In genomic region chr3:189340680-189341460, GRCh38 we compare ENCODE assay signal across 10 cellular contexts.
A peak's percentile ranks its signal among the peaks of the same experiment; 100 is the strongest.
DNase-seq lines count a peak whose midpoint lies in the region; ATAC-seq, FAIRE-seq and TF ChIP-seq lines count a peak whose summit lies in the region.
"Had no signal": no experiment of that assay in that cellular context is flagged by ENCODE, and none has a peak within 500 bp of the region (broad histone marks: within the 10 kb centered on the region; RNA-seq: fewer than 3 reads in every experiment).

No MANE protein-coding gene starts in this region.

- H4K5ac ChIP-seq in H9 (ENCODE audit: insufficient read length, low read depth, low read length), result no peak overlapping the region

- H3K14ac ChIP-seq in H9 (ENCODE audit: insufficient read depth, low read length), result no peak overlapping the region

- H2BK5ac ChIP-seq in H9 (ENCODE audit: insufficient read length, low read length), result no peak overlapping the region

- no peaks in the 10 kb centered on the region for H3K27me3 ChIP-seq in H9 (ENCODE audit: insufficient read depth, low read length)
- H3K27me3 ChIP-seq in HepG2 (ENCODE audit: control insufficient read depth in 1 of 2, insufficient read depth in 2 of 2, low read length in 2 of 2), result no peaks in the 10 kb centered on the region
- H3K27me3 ChIP-seq in transverse colon, result no peaks in the 10 kb centered on the region
- H3K27me3 ChIP-seq: SJCRH30, upper lobe of left lung had no signal

- no peak overlapping the region for H3K56ac ChIP-seq in H9 (ENCODE audit: insufficient read length, low read depth, low read length)

- CTCF ChIA-PET in HepG2 (lab: Yijun Ruan, JAX; ENCODE audit: low intra/inter-chr PET ratio, low total read pairs), result no interaction called here

- BruUV-seq in HepG2 (replicated peaks; lab: Mats Ljungman, UMichigan), result no TSS peak

- H3K9me3 ChIP-seq in H9 (ENCODE audit: control insufficient read depth, low read depth, low read length) (no peaks in the 10 kb centered on the region), HepG2 (ENCODE audit: low read length) (no peaks in the 10 kb centered on the region), transverse colon (no peaks in the 10 kb centered on the region)
- H3K9me3 ChIP-seq: SJCRH30, upper lobe of left lung had no signal

- no peak overlapping the region for H3K23ac ChIP-seq in H9 (ENCODE audit: insufficient read length, low read depth, low read length)

- POLR2A ChIA-PET in HepG2 (lab: Yijun Ruan, JAX), result no interaction called here

- no peak overlapping the region for H4K8ac ChIP-seq in H9 (replicated peaks; ENCODE audit: insufficient read length, low read depth, low read length)

- WGBS in H9 (ENCODE audit: extremely low coverage, insufficient read length, low lambda C conversion rate), result no CpG with 5 or more reads among the region's 7 CpGs
- WGBS in HepG2 (ENCODE audit: low lambda C conversion rate), result 40% methylated on average over 7 of the region's 7 CpGs
- 77 to 100% methylated on average over 2 to 7 of the region's 7 CpGs for WGBS in transverse colon (ENCODE audit: low coverage in 1 of 2), 2 donors

- no peaks in the 10 kb centered on the region for H4K20me1 ChIP-seq in H9 (ENCODE audit: control insufficient read depth, insufficient read depth, insufficient read length)
- H4K20me1 ChIP-seq in HepG2 (ENCODE audit: insufficient read depth, low read length), result no peaks in the 10 kb centered on the region

- in situ Hi-C loops in HepG2 (cut with HindIII; ENCODE audit: extremely low pct_ligation_motif_present, low pct_unique_long_range_greater_than_20kb), result no loop called here
- in situ Hi-C loops in transverse colon (cut with MboI; ENCODE audit: low pct_ligation_motif_present in 1 of 4, low pct_unique_long_range_greater_than_20kb in 1 of 4, low sequenced_read_pairs in 3 of 4), result no loop called here

- no peak overlapping the region for H3T11ph ChIP-seq in H9 (ENCODE audit: low read length)

- no peak overlapping the region for H2AK5ac ChIP-seq in H9 (ENCODE audit: insufficient read length, low read length)

- no peak overlapping the region for H3K4me3 Mint-ChIP-seq in H9
- H3K4me3 Mint-ChIP-seq in activated naive CD8-positive, alpha-beta T cell treated with anti-CD3 and anti-CD28 coated beads, Interleukin-2, amount 50 U/mL, for 24 hours, result no peak overlapping the region

- TF ChIP-seq RAD21 in HepG2 (CRISPR knock-in tag; IDR thresholded peaks at IDR 0.05), result no peak

- TF ChIP-seq POLR2A in HepG2 (IDR thresholded peaks at IDR 0.05; ENCODE audit: insufficient read depth in 1 of 2, low read depth in 2 of 2, low read length in 2 of 2) (no peak), transverse colon (IDR thresholded peaks at IDR 0.05) (no peak)

- ATAC-seq in activated naive CD8-positive, alpha-beta T cell treated with anti-CD3 and anti-CD28 coated beads, Interleukin-2, amount 50 U/mL, for 24 hours, result no peak
- ATAC-seq in HepG2 (peak; percentile 49; the same call in 1 of the 3 replicates), HG03280 (IDR thresholded peaks at IDR 0.05; ENCODE audit: unreplicated experiment) (no peak)
- no peak for ATAC-seq in activated CD4-positive, CD25-positive, alpha-beta regulatory T cell treated with anti-CD3 and anti-CD28 coated beads, Interleukin-2, amount 50 U/mL, for 24 hours

- H3K18ac ChIP-seq in H9 (ENCODE audit: insufficient read length, low read depth, low read length), result no peak overlapping the region

- intact Hi-C loops in HepG2 (cut with micrococcal nuclease; ENCODE audit: unreplicated experiment), result no loop called here
- intact Hi-C loops in transverse colon (cut with DNase I; ENCODE audit: low total_unique reads), result no loop called here

- no peak overlapping the region for H2BK20ac ChIP-seq in H9 (ENCODE audit: low read depth, low read length, poor library complexity, severe bottlenecking)

- H3K4me1 ChIP-seq in H9 (ENCODE audit: insufficient read depth, low read length) (no peaks in the 10 kb centered on the region), HepG2 (ENCODE audit: insufficient read depth, low read length) (no peaks in the 10 kb centered on the region), transverse colon (no peaks in the 10 kb centered on the region)
- H3K4me1 ChIP-seq: upper lobe of left lung had no signal

- H3K23me2 ChIP-seq in H9 (ENCODE audit: insufficient read length, low read depth, low read length, poor library complexity, severe bottlenecking), result no peaks in the 10 kb centered on the region

- peak; percentile 64 for TF ChIP-seq CTCF in H9 (conservative IDR thresholded peaks at IDR 0.05)
- peak; percentile 59 for TF ChIP-seq CTCF in HepG2 (CRISPR knock-in tag; IDR thresholded peaks at IDR 0.05)
- TF ChIP-seq CTCF in transverse colon (IDR thresholded peaks at IDR 0.05), result peak in 1 of 5 experiments; percentile 13

- H3K4me3 ChIP-seq in HepG2 (replicated peaks in 1 of 3; ENCODE audit: insufficient read depth in 1 of 3, low read depth in 2 of 3, low read length in 3 of 3) (no peak overlapping the region), transverse colon (no peak overlapping the region)
- H3K4me3 ChIP-seq: SJCRH30, upper lobe of left lung had no signal

- H3K79me1 ChIP-seq in H9 (ENCODE audit: insufficient read depth, low read depth, low read length, poor library complexity, severe bottlenecking), result no peaks in the 10 kb centered on the region

- no peak overlapping the region for H2BK120ac ChIP-seq in H9 (ENCODE audit: low read depth, low read length, poor library complexity, severe bottlenecking)

- no peak overlapping the region for H3K27ac Mint-ChIP-seq in H9
- H3K27ac Mint-ChIP-seq in activated naive CD8-positive, alpha-beta T cell treated with anti-CD3 and anti-CD28 coated beads, Interleukin-2, amount 50 U/mL, for 24 hours, result no peak overlapping the region

- H3K9ac ChIP-seq in H9 (ENCODE audit: extremely low read depth, insufficient read length, low read length), result no peak overlapping the region
- H3K9ac ChIP-seq in HepG2 (ENCODE audit: insufficient read depth, low read depth, low read length), result no peak overlapping the region

- peaks cover 3 to 5% of the 10 kb centered on the region in 2 experiments; a peak in 2 of 4 replicates for H3K4me1 Mint-ChIP-seq in H9
- peaks cover 6% of the 10 kb centered on the region for H3K4me1 Mint-ChIP-seq in activated naive CD8-positive, alpha-beta T cell treated with anti-CD3 and anti-CD28 coated beads, Interleukin-2, amount 50 U/mL, for 24 hours

- H2BK12ac ChIP-seq in H9 (ENCODE audit: insufficient read length, low read depth, low read length), result no peak overlapping the region

- no peak for FAIRE-seq in HepG2 (lab: Jason Lieb, UNC)

- H3K4ac ChIP-seq in H9 (ENCODE audit: low read depth, low read length), result no peak overlapping the region

- DNase-seq in Daoy (ENCODE audit: low read depth) (peak; percentile 37), H9 (peak; percentile 46), HepG2 (ENCODE audit: low spot score) (peak; percentile 24), transverse colon (no peak)
- DNase-seq in activated naive CD8-positive, alpha-beta T cell treated with anti-CD3 and anti-CD28 coated beads, Interleukin-2, amount 50 U/mL, for 24 hours, result peak; percentile 27
- DNase-seq: activated T-cell treated with anti-CD3 and anti-CD28 coated beads for 4 hours, upper lobe of left lung had no signal

- H3K36me3 ChIP-seq in HepG2 (replicated peaks in 1 of 2; ENCODE audit: control insufficient read depth in 1 of 2, insufficient read depth in 2 of 2, low read length in 2 of 2), result no peaks in the 10 kb centered on the region
- no peaks in the 10 kb centered on the region for H3K36me3 ChIP-seq in transverse colon
- H3K36me3 ChIP-seq: SJCRH30, upper lobe of left lung had no signal

- 0 out of 2 replicates have a peak, but pooled peaks cover 1% of the 10 kb centered on the region for H3K27me3 Mint-ChIP-seq in H9 (ENCODE audit: low read depth)
- no peaks in the 10 kb centered on the region for H3K27me3 Mint-ChIP-seq in activated naive CD8-positive, alpha-beta T cell treated with anti-CD3 and anti-CD28 coated beads, Interleukin-2, amount 50 U/mL, for 24 hours

- H3K27ac ChIP-seq in H9 (ENCODE audit: insufficient read length, low read depth, low read length) (no peak overlapping the region), HepG2 (ENCODE audit: extremely low read length, insufficient read depth, low read length) (no peak overlapping the region), transverse colon (no peak overlapping the region)
- H3K27ac ChIP-seq: SJCRH30, upper lobe of left lung had no signal

- no peak overlapping the region for H4K91ac ChIP-seq in H9 (ENCODE audit: insufficient read length, low read depth, low read length)

- no peaks in the 10 kb centered on the region for H3K36me3 Mint-ChIP-seq in H9 (ENCODE audit: insufficient read depth in 1 of 3, low read depth in 3 of 3)
- no peaks in the 10 kb centered on the region for H3K36me3 Mint-ChIP-seq in activated naive CD8-positive, alpha-beta T cell treated with anti-CD3 and anti-CD28 coated beads, Interleukin-2, amount 50 U/mL, for 24 hours (ENCODE audit: low read depth)

- no peaks in the 10 kb centered on the region for H3K9me3 Mint-ChIP-seq in H9
- H3K9me3 Mint-ChIP-seq in activated naive CD8-positive, alpha-beta T cell treated with anti-CD3 and anti-CD28 coated beads, Interleukin-2, amount 50 U/mL, for 24 hours, result no peaks in the 10 kb centered on the region

- H2AFZ ChIP-seq in H9 (ENCODE audit: low read length), result no peak overlapping the region
- H2AFZ ChIP-seq in HepG2 (ENCODE audit: low read length), result no peak overlapping the region

- H2BK15ac ChIP-seq in H9 (ENCODE audit: low read depth, low read length), result no peak overlapping the region

- H3K4me2 ChIP-seq in H9 (ENCODE audit: insufficient read depth, insufficient read length, low read length), result no peak overlapping the region
- no peak overlapping the region for H3K4me2 ChIP-seq in HepG2 (ENCODE audit: low read depth, low read length)

- no peaks in the 10 kb centered on the region for H3K79me2 ChIP-seq in H9 (ENCODE audit: insufficient read depth, low read length)
- H3K79me2 ChIP-seq in HepG2 (ENCODE audit: insufficient read depth, low read length), result no peaks in the 10 kb centered on the region

- no peak for TF ChIP-seq EP300 in HepG2 (IDR thresholded peaks at IDR 0.05; ENCODE audit: low read depth in 2 of 2, low read length in 2 of 2)
- TF ChIP-seq EP300 in HepG2 (CRISPR knock-in tag; IDR thresholded peaks at IDR 0.05; ENCODE audit: borderline replicate concordance), result no peak
- no peak for TF ChIP-seq EP300 in transverse colon (IDR thresholded peaks at IDR 0.05; ENCODE audit: low read depth)

TF ChIP-seq in HepG2, 621 proteins besides CTCF, POLR2A, EP300 and RAD21 (continues in another document):
- TF ChIP-seq ZMYM4 (CRISPR knock-in tag; IDR thresholded peaks at IDR 0.05) (peak; percentile 47; the same call in 1 of the 2 replicates), ZNF367 (CRISPR knock-in tag; IDR thresholded peaks at IDR 0.05; ENCODE audit: borderline replicate concordance) (no peak), ZNF331 (CRISPR knock-in tag; IDR thresholded peaks at IDR 0.05) (no peak)
